ENCODE assay signal across 17 cellular contexts in the genomic region with DNA sequence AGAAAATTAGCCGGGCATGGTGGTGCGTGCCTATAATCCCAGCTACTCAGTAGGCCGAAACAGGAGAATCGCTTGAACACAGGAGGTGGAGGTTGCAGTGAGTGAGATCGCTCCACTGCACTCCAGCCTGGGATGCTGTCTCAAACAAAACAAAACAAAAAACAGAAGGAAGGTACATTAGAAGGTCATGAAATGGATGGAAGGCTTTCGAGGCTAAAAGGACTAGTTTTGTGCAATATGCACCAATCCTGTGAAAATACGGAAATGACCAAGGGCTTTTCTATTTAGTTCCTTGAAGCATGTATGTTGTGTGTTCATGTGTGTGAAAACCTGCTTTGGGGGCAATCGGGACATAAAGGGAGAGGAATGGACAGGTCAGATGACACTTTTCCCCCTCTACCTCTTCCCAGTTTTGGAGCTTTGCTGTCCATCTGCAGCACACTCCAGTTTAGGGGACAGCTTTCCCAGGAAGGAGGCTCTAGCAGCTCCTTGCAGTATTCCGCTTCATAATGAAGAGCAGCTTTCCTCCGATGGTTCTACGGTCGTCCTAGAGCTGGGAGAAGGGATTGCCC. TPM values are rescaled to one million over a fixed set of nuclear protein-coding genes. Genes with fewer than 3 reads are reported as not detected.
DNase-seq lines count a peak whose midpoint lies in the region; ATAC-seq, FAIRE-seq and TF ChIP-seq lines count a peak whose summit lies in the region.
"Had no signal": no experiment of that assay in that cellular context is flagged by ENCODE, and none has a peak within 500 bp of the region (broad histone marks: within the 10 kb centered on the region; RNA-seq: fewer than 3 reads in every experiment).

No MANE protein-coding gene starts in this region.

- no peak overlapping the region for H2BK20ac ChIP-seq in IMR-90 (ENCODE audit: low read depth, low read length)

- peaks cover 98% of the 10 kb centered on the region for H3K79me2 ChIP-seq in GM23338 (replicated peaks; ENCODE audit: insufficient read depth)

- no peak overlapping the region for H3K56ac ChIP-seq in IMR-90 (ENCODE audit: extremely low read depth, insufficient read depth, low read length)

- TF ChIP-seq CTCF in GM23338 (conservative IDR thresholded peaks at IDR 0.05; ENCODE audit: low read depth in 2 of 2) (no peak), IMR-90 (conservative IDR thresholded peaks at IDR 0.05; ENCODE audit: low read depth, low read length) (no peak), bronchial epithelial cell (IDR thresholded peaks at IDR 0.05; ENCODE audit: insufficient read depth, low read length, severe bottlenecking) (no peak)

- in situ Hi-C loops in IMR-90 (cut with MboI; ENCODE audit: low sequenced_read_pairs): no loop called here

- no peak for TF ChIP-seq POLR2A in IMR-90 (IDR thresholded peaks at IDR 0.05; ENCODE audit: low read depth, low read length)

- intact Hi-C loops in IMR-90 (cut with micrococcal nuclease): no loop called here

- H3K9ac ChIP-seq in IMR-90 (ENCODE audit: low read depth, low read length): no peak overlapping the region

- whole genome bisulfite sequencing in IMR-90 (ENCODE audit: extremely low coverage in 2 of 2, insufficient read length in 1 of 2), 2 experiments: 100% methylated on average over 2 of the region's 12 CpGs; no CpG with 5 or more reads in 1 of the 2 experiments
- WGBS in mesodermal cell (ENCODE audit: insufficient coverage in 2 of 2), 2 experiments: 90 to 97% methylated on average over 5 to 9 of the region's 12 CpGs

- no peak overlapping the region for H2AK9ac ChIP-seq in IMR-90 (replicated peaks; ENCODE audit: low read depth, low read length, poor library complexity)

- H4K5ac ChIP-seq in IMR-90 (ENCODE audit: low read depth, low read length): no peak overlapping the region

- peaks cover 31% of the 10 kb centered on the region for H3K9me1 ChIP-seq in IMR-90 (ENCODE audit: insufficient read depth, low read length)

- H3K27ac Mint-ChIP-seq in GM23338: peak overlapping the region; percentile 55; the same call in 1 of the 2 replicates
- H3K27ac Mint-ChIP-seq: B cell; CD4-positive, alpha-beta memory T cell had no signal

- POLR2A ChIA-PET in IMR-90 (lab: Charles Lee; ENCODE audit: unreplicated experiment): no interaction called here

- peaks cover 86% of the 10 kb centered on the region for H3K36me3 Mint-ChIP-seq in GM23338 (ENCODE audit: low read depth)
- H3K36me3 Mint-ChIP-seq: CD4-positive, alpha-beta memory T cell had no signal

- H2BK15ac ChIP-seq in IMR-90 (ENCODE audit: low read depth, low read length): no peak overlapping the region

- H3K4me3 Mint-ChIP-seq in GM23338: no peak overlapping the region
- H3K4me3 Mint-ChIP-seq: B cell; CD4-positive, alpha-beta memory T cell had no signal

- peak; percentile 81 for FAIRE-seq in bronchial epithelial cell (lab: Jason Lieb, UNC)
- FAIRE-seq: A204.1, GM12878, GM18507 had no signal

- H2BK5ac ChIP-seq in IMR-90 (ENCODE audit: low read depth, low read length, poor library complexity, severe bottlenecking): no peak overlapping the region

- peak overlapping the region; percentile 28; the same call in 1 of the 2 replicates for H3K14ac ChIP-seq in IMR-90 (replicated peaks; ENCODE audit: low read depth, low read length)

- no peak overlapping the region for H2AK5ac ChIP-seq in IMR-90 (ENCODE audit: low read depth, low read length)

- H3K4me1 ChIP-seq in GM23338 (ENCODE audit: insufficient read depth) (peaks cover 76% of the 10 kb centered on the region), IMR-90 (ENCODE audit: control insufficient read depth, insufficient read depth, low read length) (peaks cover 12% of the 10 kb centered on the region), mesodermal cell (ENCODE audit: control insufficient read depth, insufficient read depth, low read length, poor library complexity, severe bottlenecking) (peaks cover 66% of the 10 kb centered on the region)
- H3K4me1 ChIP-seq: HAP-1 had no signal

- H3K79me1 ChIP-seq in IMR-90 (ENCODE audit: low read depth in 1 of 2, low read length in 2 of 2): peaks cover 29 to 79% of the 10 kb centered on the region in 2 experiments

- no peak overlapping the region for H2BK120ac ChIP-seq in IMR-90 (ENCODE audit: low read depth, low read length)

- H3K27ac ChIP-seq in GM23338 (ENCODE audit: low read depth) (0 out of 2 replicates have a peak overlapping the region, but pooled peaks have one; percentile 55), IMR-90 (ENCODE audit: insufficient read depth, low read length) (no peak overlapping the region), mesodermal cell (ENCODE audit: low read depth, low read length, severe bottlenecking) (peak overlapping the region; percentile 23)
- H3K27ac ChIP-seq: C4-2B had no signal

- H2AFZ ChIP-seq in GM23338: no peak overlapping the region
- H2AFZ ChIP-seq in IMR-90 (replicated peaks; ENCODE audit: low read length, poor library complexity): no peak overlapping the region

- no peak overlapping the region for H3K18ac ChIP-seq in IMR-90 (ENCODE audit: low read depth, low read length)

- H4K20me1 ChIP-seq in GM23338 (replicated peaks; ENCODE audit: insufficient read depth): peaks cover 68% of the 10 kb centered on the region
- H4K20me1 ChIP-seq in IMR-90 (ENCODE audit: insufficient read depth, low read length): peaks cover 72% of the 10 kb centered on the region

- CTCF ChIA-PET in IMR-90 (lab: Yijun Ruan, JAX): no interaction called here

- no peak overlapping the region for H3K4ac ChIP-seq in IMR-90 (ENCODE audit: low read depth, low read length)

- H3K27me3 ChIP-seq in GM23338 (ENCODE audit: insufficient read depth) (no peaks in the 10 kb centered on the region), IMR-90 (ENCODE audit: control insufficient read depth, insufficient read depth, low read length) (no peaks in the 10 kb centered on the region), bronchial epithelial cell (ENCODE audit: control insufficient read depth, insufficient read depth, low read length) (no peaks in the 10 kb centered on the region)

- dilution Hi-C loops in IMR-90 (cut with HindIII; ENCODE audit: low sequenced_read_pairs, unreplicated experiment): no loop called here

- H3K23ac ChIP-seq in IMR-90 (ENCODE audit: low read depth, low read length): no peak overlapping the region

- no peaks in the 10 kb centered on the region for H3K9me3 ChIP-seq in IMR-90 (ENCODE audit: control insufficient read depth, insufficient read depth, low read length)
- H3K9me3 ChIP-seq in mesodermal cell (ENCODE audit: control insufficient read depth, low read length): no peaks in the 10 kb centered on the region
- H3K9me3 ChIP-seq: HAP-1 had no signal

- peaks cover 53% of the 10 kb centered on the region for H3K36me3 ChIP-seq in GM23338 (ENCODE audit: insufficient read depth)
- H3K36me3 ChIP-seq in IMR-90 (ENCODE audit: control insufficient read depth, insufficient read depth, low read length): peaks cover 44% of the 10 kb centered on the region
- peaks cover 2% of the 10 kb centered on the region for H3K36me3 ChIP-seq in bronchial epithelial cell (ENCODE audit: control insufficient read depth, insufficient read depth, low read length)
- peaks cover 85% of the 10 kb centered on the region for H3K36me3 ChIP-seq in mesodermal cell (ENCODE audit: control insufficient read depth, insufficient read depth, low read length)
- H3K36me3 ChIP-seq: HAP-1 had no signal

- H4K8ac ChIP-seq in IMR-90 (ENCODE audit: low read depth in 2 of 2, low read length in 2 of 2): no peak overlapping the region; a peak in 1 of 4 replicates

- no peaks in the 10 kb centered on the region; the same call in 2 of the 3 replicates for H3K9me3 Mint-ChIP-seq in GM23338
- H3K9me3 Mint-ChIP-seq: CD4-positive, alpha-beta memory T cell had no signal

- H3K9me2 ChIP-seq in GM23338 (ENCODE audit: insufficient read depth): no peaks in the 10 kb centered on the region; the same call in 1 of the 2 replicates

- peaks cover 44% of the 10 kb centered on the region for H3K27me3 Mint-ChIP-seq in GM23338 (ENCODE audit: insufficient read depth, low read depth, poor library complexity)

- no peak overlapping the region for H3K4me2 ChIP-seq in GM23338
- H3K4me2 ChIP-seq in IMR-90 (ENCODE audit: low read depth, low read length): no peak overlapping the region

- no TSS peak for BruUV-seq in IMR-90 (replicated peaks; lab: Mats Ljungman, UMichigan)

- peaks cover 73% of the 10 kb centered on the region for H3F3A ChIP-seq in GM23338 (replicated peaks; ENCODE audit: low read depth)

- DNase-seq in GM23338 (ENCODE audit: low spot score) (no peak), IMR-90 (no peak), bronchial epithelial cell (ENCODE audit: low read depth) (no peak), SIG-M5 treated with dmso at 0.1 percent for 504 hours (lab: John Stamatoyannopoulos, UW; ENCODE audit: unreplicated experiment) (no peak)
- DNase-seq: CD4-positive, alpha-beta memory T cell; DMS79; GOT3 had no signal

- peaks cover 76% of the 10 kb centered on the region for H3K4me1 Mint-ChIP-seq in GM23338

- no peak overlapping the region for H3K4me3 ChIP-seq in GM23338
- no peak overlapping the region for H3K4me3 ChIP-seq in IMR-90 (ENCODE audit: insufficient read depth, low read depth, low read length)
- no peak overlapping the region for H3K4me3 ChIP-seq in bronchial epithelial cell (ENCODE audit: low read depth, low read length)
- no peak overlapping the region for H3K4me3 ChIP-seq in mesodermal cell (ENCODE audit: extremely low read depth, insufficient read depth, low read length, poor library complexity, severe bottlenecking)
- H3K4me3 ChIP-seq: GM12878, HAP-1 had no signal

- ATAC-seq in GM23338 (no peak), IMR-90 (ENCODE audit: low read depth) (no peak), HG03342 (IDR thresholded peaks at IDR 0.05; ENCODE audit: unreplicated experiment) (no peak), GM21717 (IDR thresholded peaks at IDR 0.05; ENCODE audit: unreplicated experiment) (no peak), esophagus mucosa (no peak)
- ATAC-seq: GM12878 had no signal

- no peak overlapping the region for H4K91ac ChIP-seq in IMR-90 (ENCODE audit: insufficient read depth, low read depth, low read length)

- no peak for TF ChIP-seq RAD21 in IMR-90 (IDR thresholded peaks at IDR 0.05; ENCODE audit: low read length)

TF ChIP-seq in GM23338, 12 proteins besides CTCF, POLR2A, EP300 and RAD21:
- 0 out of 2 replicates have a peak, but pooled peaks have one; percentile 44 for TF ChIP-seq POLR2AphosphoS5 (IDR thresholded peaks at IDR 0.05; ENCODE audit: low read depth)
- no peak for TF ChIP-seq JUNB (IDR thresholded peaks at IDR 0.05; ENCODE audit: unreplicated experiment)

RNA-seq across cellular contexts. Expression of a gene that starts 15.0 kb away (rescaled TPM):
- 177 and 240 TPM in 2 replicates for total RNA-seq in GM23338 (2014; rRNA removed; shearing (Covaris generic))
- polyA plus RNA-seq in GM23338 (2016; fragmentation: Nextera tagmentation; extraction: Ambion mirVana) (70.6 and 70.9 TPM in 2 replicates), IMR-90 (2012; rRNA removed) (21.0 and 22.1 TPM in 2 replicates)
- total RNA-seq in IMR-90 (2012; rRNA removed) (8.4 and 10.3 TPM in 2 replicates), bronchial epithelial cell (0.51 and 1.3 TPM in 2 replicates), esophagus mucosa (2.6 TPM)
- 13.3 and 14.6 TPM in 2 replicates for polyA plus RNA-seq in IMR-90 (2012; cell fraction: cytosol; rRNA removed)
- 59.8 and 89.3 TPM in 2 replicates for polyA plus RNA-seq in IMR-90 (2012; cell fraction: nucleus; rRNA removed; ENCODE audit: low replicate concordance)
- 147 TPM for polyA plus RNA-seq in mesodermal cell (2013, experiment 1 of 2)
- 117 TPM for polyA plus RNA-seq in mesodermal cell (2013, experiment 2 of 2)
- total RNA-seq: B cell; CD4-positive, alpha-beta memory T cell had no signal
- polyA plus RNA-seq: CD4-positive, alpha-beta memory T cell had no signal

Comparison
In these comparisons a context has a peak if more than half of its experiments do, and no peak if none do; other contexts are left out.
1. RNA of a gene that starts 15.0 kb away (total RNA-seq): 177 to 240 TPM in GM23338; 8.4 to 10.3 TPM in IMR-90, 2.6 TPM in esophagus mucosa (single experiment) and 0.51 to 1.3 TPM in bronchial epithelial cell; every median in the first group is over 10 times any median in the second.